ENCODE assay signal across 2 cellular contexts in the genomic region with DNA sequence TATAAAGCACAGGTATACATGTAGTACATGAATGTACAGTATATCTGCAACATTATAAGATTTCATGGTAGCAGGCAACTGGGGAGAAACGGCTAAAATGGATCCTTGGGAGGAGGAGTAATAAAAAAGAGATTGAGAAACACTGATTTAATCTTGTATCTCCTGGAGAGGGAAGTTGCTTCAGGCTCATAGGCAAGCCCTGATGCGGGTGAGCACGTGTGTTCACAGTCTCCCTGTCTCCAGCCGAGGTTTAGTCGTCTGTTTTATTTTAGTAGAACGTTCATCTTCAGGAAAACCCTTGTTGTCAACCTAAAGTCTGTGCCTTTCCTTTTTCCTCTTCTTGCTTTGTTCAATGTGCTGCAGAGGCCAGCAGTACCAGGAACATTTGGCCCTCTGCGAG.
TF ChIP-seq lines count a peak whose summit lies in the region.

No MANE protein-coding gene starts in this region.

TF ChIP-seq in GM23338, 12 proteins besides CTCF, POLR2A, EP300 and RAD21:
- TF ChIP-seq EZH2 (IDR thresholded peaks at IDR 0.05; ENCODE audit: low read depth, unreplicated experiment) (no peak), EZH2phosphoT487 (IDR thresholded peaks at IDR 0.05; ENCODE audit: unreplicated experiment) (no peak), CREB1 (CRISPR knock-in tag; IDR thresholded peaks at IDR 0.05; ENCODE audit: low read depth) (no peak), JUNB (IDR thresholded peaks at IDR 0.05; ENCODE audit: unreplicated experiment) (no peak), NANOG (IDR thresholded peaks at IDR 0.05; ENCODE audit: borderline replicate concordance) (no peak), ETS1 (IDR thresholded peaks at IDR 0.05) (no peak), ZNF331 (CRISPR knock-in tag; IDR thresholded peaks at IDR 0.05; ENCODE audit: low read depth) (no peak), REST (IDR thresholded peaks at IDR 0.05; ENCODE audit: unreplicated experiment) (no peak), ZNF114 (CRISPR knock-in tag; IDR thresholded peaks at IDR 0.05) (no peak), ZNF462 (CRISPR knock-in tag; IDR thresholded peaks at IDR 0.05) (no peak)

TF ChIP-seq in WTC11, 78 proteins besides CTCF, POLR2A, EP300 and RAD21:
- TF ChIP-seq FOXP1 (CRISPR knock-in tag; IDR thresholded peaks at IDR 0.05; ENCODE audit: borderline replicate concordance): no peak
- TF ChIP-seq ZNF671 (CRISPR knock-in tag; IDR thresholded peaks at IDR 0.05): no peak
- TF ChIP-seq ZNF317 (CRISPR knock-in tag; IDR thresholded peaks at IDR 0.05; ENCODE audit: borderline replicate concordance, low read depth): no peak
- TF ChIP-seq, protein P1, sequence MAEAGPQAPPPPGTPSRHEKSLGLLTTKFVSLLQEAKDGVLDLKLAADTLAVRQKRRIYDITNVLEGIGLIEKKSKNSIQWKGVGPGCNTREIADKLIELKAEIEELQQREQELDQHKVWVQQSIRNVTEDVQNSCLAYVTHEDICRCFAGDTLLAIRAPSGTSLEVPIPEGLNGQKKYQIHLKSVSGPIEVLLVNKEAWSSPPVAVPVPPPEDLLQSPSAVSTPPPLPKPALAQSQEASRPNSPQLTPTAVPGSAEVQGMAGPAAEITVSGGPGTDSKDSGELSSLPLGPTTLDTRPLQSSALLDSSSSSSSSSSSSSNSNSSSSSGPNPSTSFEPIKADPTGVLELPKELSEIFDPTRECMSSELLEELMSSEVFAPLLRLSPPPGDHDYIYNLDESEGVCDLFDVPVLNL (CRISPR knock-in tag; IDR thresholded peaks at IDR 0.05; ENCODE audit: borderline replicate concordance, low read depth): no peak
- no peak for TF ChIP-seq ZNF121 (CRISPR knock-in tag; IDR thresholded peaks at IDR 0.05)
- TF ChIP-seq ESRRA (CRISPR knock-in tag; IDR thresholded peaks at IDR 0.05; ENCODE audit: borderline replicate concordance): no peak
- no peak for TF ChIP-seq KAT7 (CRISPR knock-in tag; IDR thresholded peaks at IDR 0.05; ENCODE audit: borderline replicate concordance)
- no peak for TF ChIP-seq CREM (CRISPR knock-in tag; IDR thresholded peaks at IDR 0.05)
- no peak for TF ChIP-seq EMX1 (CRISPR knock-in tag; IDR thresholded peaks at IDR 0.05)
- TF ChIP-seq PRDM15 (CRISPR knock-in tag; IDR thresholded peaks at IDR 0.05): no peak
- no peak for TF ChIP-seq TEAD4 (CRISPR knock-in tag; IDR thresholded peaks at IDR 0.05)
- no peak for TF ChIP-seq ZNF416 (CRISPR knock-in tag; IDR thresholded peaks at IDR 0.05)
- TF ChIP-seq ATF6 (CRISPR knock-in tag; IDR thresholded peaks at IDR 0.05): no peak
- TF ChIP-seq, protein P2, sequence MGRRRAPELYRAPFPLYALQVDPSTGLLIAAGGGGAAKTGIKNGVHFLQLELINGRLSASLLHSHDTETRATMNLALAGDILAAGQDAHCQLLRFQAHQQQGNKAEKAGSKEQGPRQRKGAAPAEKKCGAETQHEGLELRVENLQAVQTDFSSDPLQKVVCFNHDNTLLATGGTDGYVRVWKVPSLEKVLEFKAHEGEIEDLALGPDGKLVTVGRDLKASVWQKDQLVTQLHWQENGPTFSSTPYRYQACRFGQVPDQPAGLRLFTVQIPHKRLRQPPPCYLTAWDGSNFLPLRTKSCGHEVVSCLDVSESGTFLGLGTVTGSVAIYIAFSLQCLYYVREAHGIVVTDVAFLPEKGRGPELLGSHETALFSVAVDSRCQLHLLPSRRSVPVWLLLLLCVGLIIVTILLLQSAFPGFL (CRISPR knock-in tag; IDR thresholded peaks at IDR 0.05; ENCODE audit: borderline replicate concordance): no peak
- no peak for TF ChIP-seq ZBTB21 (CRISPR knock-in tag; IDR thresholded peaks at IDR 0.05; ENCODE audit: borderline replicate concordance)
- no peak for TF ChIP-seq ZNF263 (CRISPR knock-in tag; IDR thresholded peaks at IDR 0.05; ENCODE audit: low read depth)
- no peak for TF ChIP-seq ZNF512 (CRISPR knock-in tag; IDR thresholded peaks at IDR 0.05; ENCODE audit: borderline replicate concordance)
- no peak for TF ChIP-seq SMAD4 (CRISPR knock-in tag; IDR thresholded peaks at IDR 0.05)
- no peak for TF ChIP-seq ZBTB43 (CRISPR knock-in tag; IDR thresholded peaks at IDR 0.05)
- TF ChIP-seq ZSCAN18 (CRISPR knock-in tag; IDR thresholded peaks at IDR 0.05): no peak
TF ChIP-seq in WTC11: peak in this region for 0.
